Comparison of ENCODE assay signal across 11 cellular contexts in genomic region chr2:218517434-218518206, GRCh38. TPM values are rescaled to one million over a fixed set of nuclear protein-coding genes. Genes with fewer than 3 reads are reported as not detected.
DNase-seq lines count a peak whose midpoint lies in the region; ATAC-seq, FAIRE-seq and TF ChIP-seq lines count a peak whose summit lies in the region.
"Had no signal": no experiment of that assay in that cellular context is flagged by ENCODE, and none has a peak within 500 bp of the region (broad histone marks: within the 10 kb centered on the region; RNA-seq: fewer than 3 reads in every experiment).

No MANE protein-coding gene starts in this region.

- peaks cover 58% of the 10 kb centered on the region for H3K4me1 ChIP-seq in KMS-11 (ENCODE audit: low read depth, poor library complexity, severe bottlenecking)
- H3K4me1 ChIP-seq in OCI-LY7 (ENCODE audit: insufficient read depth, low read length, poor library complexity, severe bottlenecking): no peaks in the 10 kb centered on the region

- TF ChIP-seq CTCF in KMS-11 (conservative IDR thresholded peaks at IDR 0.05; ENCODE audit: low read depth, low read length) (no peak), mesothelial cell of epicardium (IDR thresholded peaks at IDR 0.05; ENCODE audit: unreplicated experiment) (no peak), OCI-LY7 (conservative IDR thresholded peaks at IDR 0.05; ENCODE audit: low read length) (no peak)

- POLR2A ChIA-PET in OCI-LY7 (lab: Charles Lee): interaction anchor here (0.6 to 0.7 kb wide), 2 partner anchors 90 to 181 kb away, joined by 4 read pairs; no protein-coding TSS in a partner anchor

- H3K4me3 ChIP-seq in KMS-11 (IDR thresholded peaks at IDR 0.05; ENCODE audit: insufficient read depth, low read depth, low read length): no peak overlapping the region
- H3K4me3 ChIP-seq in OCI-LY7 (ENCODE audit: low read depth, low read length, poor library complexity, severe bottlenecking): no peak overlapping the region
- H3K4me3 ChIP-seq: skin epidermis had no signal

- no peak overlapping the region; the same call in 1 of the 2 replicates for H3K9ac ChIP-seq in KMS-11

- H3K9me3 Mint-ChIP-seq in mesothelial cell of epicardium: peaks cover 14% of the 10 kb centered on the region
- no peaks in the 10 kb centered on the region for H3K9me3 Mint-ChIP-seq in activated T-cell treated with anti-CD3 and anti-CD28 coated beads, Interleukin-2, amount 50 U/mL, for 4 hours

- DNase-seq in GM18507 (ENCODE audit: extremely low spot score, insufficient read length, low read depth) (peak; percentile 11), mesothelial cell of epicardium (ENCODE audit: low spot score in 2 of 2, unreplicated experiment in 2 of 2) (no peak), OCI-LY7 (ENCODE audit: low spot score) (no peak)
- DNase-seq in activated T-cell treated with anti-CD3 and anti-CD28 coated beads, Interleukin-2, amount 50 U/mL, for 4 hours: no peak
- no peak for DNase-seq in activated effector memory CD4-positive, alpha-beta T cell treated with anti-CD3 and anti-CD28 coated beads, Interleukin-2, amount 50 U/mL, for 16 hours
- DNase-seq: activated CD4-positive, alpha-beta T cell treated with anti-CD3 and anti-CD28 coated beads, Interleukin-2, amount 50 U/mL, for 1 hour; GF-D8; NCI-H1092 had no signal

- no peak overlapping the region for H3K4me3 Mint-ChIP-seq in mesothelial cell of epicardium
- H3K4me3 Mint-ChIP-seq in activated T-cell treated with anti-CD3 and anti-CD28 coated beads, Interleukin-2, amount 50 U/mL, for 4 hours: no peak overlapping the region

- H3K27me3 Mint-ChIP-seq in mesothelial cell of epicardium (ENCODE audit: low read depth): no peaks in the 10 kb centered on the region
- H3K27me3 Mint-ChIP-seq in activated T-cell treated with anti-CD3 and anti-CD28 coated beads, Interleukin-2, amount 50 U/mL, for 4 hours (ENCODE audit: low read depth): no peaks in the 10 kb centered on the region

- intact Hi-C loops in OCI-LY7 (cut with micrococcal nuclease; ENCODE audit: unreplicated experiment): no loop called here

- ATAC-seq in GM21825 (IDR thresholded peaks at IDR 0.05; ENCODE audit: unreplicated experiment): peak; percentile 58
- ATAC-seq in activated T-cell treated with anti-CD3 and anti-CD28 coated beads, Interleukin-2, amount 50 U/mL, for 4 hours: no peak

- H4K20me1 ChIP-seq in KMS-11 (ENCODE audit: insufficient read depth): no peaks in the 10 kb centered on the region
- H4K20me1 ChIP-seq in OCI-LY7 (ENCODE audit: insufficient read depth, low read length): no peaks in the 10 kb centered on the region

- H3K4me2 ChIP-seq in KMS-11 (peak overlapping the region; percentile 50), OCI-LY7 (ENCODE audit: low read length) (no peak overlapping the region)

- H3K27me3 ChIP-seq in KMS-11 (ENCODE audit: insufficient read depth, low read depth): no peaks in the 10 kb centered on the region

- no peaks in the 10 kb centered on the region for H3K9me2 ChIP-seq in OCI-LY7 (ENCODE audit: insufficient read depth, low read length)

- BruUV-seq in OCI-LY7 (replicated peaks; lab: Mats Ljungman, UMichigan): no TSS peak

- H3K36me3 ChIP-seq in KMS-11 (ENCODE audit: insufficient read depth): no peaks in the 10 kb centered on the region
- peaks cover 87% of the 10 kb centered on the region for H3K36me3 ChIP-seq in OCI-LY7 (ENCODE audit: insufficient read depth, low read length)

- peaks cover 2% of the 10 kb centered on the region for H3K4me1 Mint-ChIP-seq in mesothelial cell of epicardium
- peaks cover 18% of the 10 kb centered on the region for H3K4me1 Mint-ChIP-seq in activated T-cell treated with anti-CD3 and anti-CD28 coated beads, Interleukin-2, amount 50 U/mL, for 4 hours (ENCODE audit: low read depth)

- H3K27ac Mint-ChIP-seq in mesothelial cell of epicardium: peak overlapping the region; percentile 7

- peaks cover 11% of the 10 kb centered on the region; the same call in 1 of the 2 replicates for H3K79me2 ChIP-seq in KMS-11 (ENCODE audit: insufficient read depth, low read depth)
- H3K79me2 ChIP-seq in OCI-LY7 (ENCODE audit: insufficient read depth, low read depth, low read length): peaks cover 12% of the 10 kb centered on the region

- H2AFZ ChIP-seq in KMS-11 (ENCODE audit: low read depth): no peak overlapping the region
- H2AFZ ChIP-seq in OCI-LY7 (ENCODE audit: low read length): no peak overlapping the region

- peak overlapping the region; percentile 49 for H3K27ac ChIP-seq in KMS-11
- no peak overlapping the region for H3K27ac ChIP-seq in OCI-LY7 (ENCODE audit: low read depth, low read length, poor library complexity, severe bottlenecking)
- H3K27ac ChIP-seq: skin epidermis had no signal

- CTCF ChIA-PET in OCI-LY7 (lab: Charles Lee; ENCODE audit: unreplicated experiment): no interaction called here

- H3K36me3 Mint-ChIP-seq in mesothelial cell of epicardium: peaks cover 29% of the 10 kb centered on the region
- H3K36me3 Mint-ChIP-seq in activated T-cell treated with anti-CD3 and anti-CD28 coated beads, Interleukin-2, amount 50 U/mL, for 4 hours (ENCODE audit: insufficient read depth): peaks cover 23% of the 10 kb centered on the region

- no peaks in the 10 kb centered on the region for H3K9me3 ChIP-seq in OCI-LY7 (ENCODE audit: low read length)

- peak; percentile 61 for FAIRE-seq in GM18507 (lab: Jason Lieb, UNC)

RNA-seq across cellular contexts. Expression of gene USP37, which starts 50.5 kb away (rescaled TPM):
- total RNA-seq in mesothelial cell of epicardium: 17.8 to 20.0 TPM (median 19.4 TPM) in 3 replicates
- total RNA-seq in OCI-LY7 (2014; rRNA removed; shearing (Covaris generic)): 23.3 and 31.4 TPM in 2 replicates
- 32.4 and 33.0 TPM in 2 replicates for total RNA-seq in OCI-LY7 (2022)
- 10 to 100 TPM; 30.9 to 31.4 (median 31.2) TPM for total RNA-seq in activated T-cell treated with anti-CD3 and anti-CD28 coated beads, Interleukin-2, amount 50 U/mL, for 4 hours

RNA-seq across cellular contexts. Expression of gene CNOT9, which starts 51.0 kb away (rescaled TPM):
- total RNA-seq in mesothelial cell of epicardium (54.5 to 57.4 TPM (median 57.0 TPM) in 3 replicates), OCI-LY7 (2022) (92.2 and 94.2 TPM in 2 replicates)
- total RNA-seq in OCI-LY7 (2014; rRNA removed; shearing (Covaris generic)): 67.8 and 71.6 TPM in 2 replicates
- 100 to 1,000 TPM; 111 to 126 (median 119) TPM for total RNA-seq in activated T-cell treated with anti-CD3 and anti-CD28 coated beads, Interleukin-2, amount 50 U/mL, for 4 hours
